In genomic region chr7:100786323-100786722, GRCh38 we compare ENCODE assay signal across 19 cellular contexts. TPM values are rescaled to one million over a fixed set of nuclear protein-coding genes. Genes with fewer than 3 reads are reported as not detected.
DNase-seq lines count a peak whose midpoint lies in the region; ATAC-seq and TF ChIP-seq lines count a peak whose summit lies in the region.
"Had no signal": no experiment of that assay in that cellular context is flagged by ENCODE, and none has a peak within 500 bp of the region (broad histone marks: within the 10 kb centered on the region; RNA-seq: fewer than 3 reads in every experiment).

No MANE protein-coding gene starts in this region.

- H3K4me3 Mint-ChIP-seq in activated naive CD8-positive, alpha-beta T cell: peak overlapping the region; percentile 27
- H3K4me3 Mint-ChIP-seq in activated naive CD8-positive, alpha-beta T cell treated with anti-CD3 and anti-CD28 coated beads for 36 hours: no peak overlapping the region
- H3K4me3 Mint-ChIP-seq in naive thymus-derived CD8-positive, alpha-beta T cell: peak overlapping the region in 6 of 10 donors; percentile 15 to 95 (median 72)
- H3K4me3 Mint-ChIP-seq: CD4-positive, alpha-beta T cell; HFFc6 had no signal

- CTCF ChIA-PET in HEK293 (lab: Yijun Ruan, JAX): interaction anchor here (0.7 kb wide), 2 partner anchors 406 to 498 kb away, joined by 3 read pairs; no protein-coding TSS in a partner anchor

- no peaks in the 10 kb centered on the region for H3K9me3 Mint-ChIP-seq in activated naive CD8-positive, alpha-beta T cell (ENCODE audit: low read depth)
- peaks cover 2% of the 10 kb centered on the region for H3K9me3 Mint-ChIP-seq in activated naive CD8-positive, alpha-beta T cell treated with anti-CD3 and anti-CD28 coated beads for 36 hours
- peaks cover 0 to 8% (median 0%) of the 10 kb centered on the region in 9 donors for H3K9me3 Mint-ChIP-seq in naive thymus-derived CD8-positive, alpha-beta T cell
- H3K9me3 Mint-ChIP-seq: CD4-positive, alpha-beta T cell had no signal

- ATAC-seq in naive thymus-derived CD8-positive, alpha-beta T cell: no peak
- ATAC-seq in HG02852 (IDR thresholded peaks at IDR 0.05; ENCODE audit: unreplicated experiment): no peak
- ATAC-seq in esophagus mucosa: no peak

- H3K4me1 ChIP-seq in HEK293 (ENCODE audit: control insufficient read depth, insufficient read depth, low read length): no peaks in the 10 kb centered on the region
- H3K4me1 ChIP-seq: HAP-1 had no signal

- no peak overlapping the region for H3K27ac Mint-ChIP-seq in activated naive CD8-positive, alpha-beta T cell
- H3K27ac Mint-ChIP-seq in activated naive CD8-positive, alpha-beta T cell treated with anti-CD3 and anti-CD28 coated beads for 36 hours: no peak overlapping the region
- H3K27ac Mint-ChIP-seq in naive thymus-derived CD8-positive, alpha-beta T cell: peak overlapping the region in 3 of 10 donors; percentile 77 to 94 (median 80)
- H3K27ac Mint-ChIP-seq: CD4-positive, alpha-beta T cell; HFFc6 had no signal

- H3K4me1 Mint-ChIP-seq in activated naive CD8-positive, alpha-beta T cell (ENCODE audit: low read depth): peaks cover 2% of the 10 kb centered on the region
- H3K4me1 Mint-ChIP-seq in activated naive CD8-positive, alpha-beta T cell treated with anti-CD3 and anti-CD28 coated beads for 36 hours: no peaks in the 10 kb centered on the region
- peaks cover 2 to 6% (median 3%) of the 10 kb centered on the region in 4 donors for H3K4me1 Mint-ChIP-seq in naive thymus-derived CD8-positive, alpha-beta T cell

- POLR2A ChIA-PET in HEK293 (lab: Yijun Ruan, JAX): no interaction called here
- POLR2A ChIA-PET in naive thymus-derived CD8-positive, alpha-beta T cell (lab: Charles Lee): interaction anchor here (0.6 kb wide), 1 partner anchor 444 kb away, joined by 3 read pairs; no protein-coding TSS in a partner anchor

- peaks cover 5% of the 10 kb centered on the region for H3K27me3 Mint-ChIP-seq in activated naive CD8-positive, alpha-beta T cell
- peaks cover 31% of the 10 kb centered on the region for H3K27me3 Mint-ChIP-seq in activated naive CD8-positive, alpha-beta T cell treated with anti-CD3 and anti-CD28 coated beads for 36 hours
- peaks cover 0 to 7% (median 4%) of the 10 kb centered on the region in 5 donors for H3K27me3 Mint-ChIP-seq in naive thymus-derived CD8-positive, alpha-beta T cell

- H3K27ac ChIP-seq in HEK293 (ENCODE audit: extremely low read depth, low read depth, low read length): no peak overlapping the region
- H3K27ac ChIP-seq: 22Rv1, HL-60 had no signal

- H3K9me3 ChIP-seq in HEK293 (ENCODE audit: control insufficient read depth, insufficient read depth, low read depth, low read length): no peaks in the 10 kb centered on the region
- H3K9me3 ChIP-seq: HAP-1 had no signal

- no peaks in the 10 kb centered on the region for H3K36me3 ChIP-seq in HEK293 (ENCODE audit: control insufficient read depth in 2 of 2, insufficient read depth in 1 of 2, low read length in 2 of 2)
- H3K36me3 ChIP-seq: HAP-1 had no signal

- no peak overlapping the region for H3K4me3 ChIP-seq in HEK293 (ENCODE audit: low read depth, low read length)
- H3K4me3 ChIP-seq: HAP-1 had no signal

- no peaks in the 10 kb centered on the region for H3K36me3 Mint-ChIP-seq in activated naive CD8-positive, alpha-beta T cell
- no peaks in the 10 kb centered on the region for H3K36me3 Mint-ChIP-seq in activated naive CD8-positive, alpha-beta T cell treated with anti-CD3 and anti-CD28 coated beads for 36 hours
- H3K36me3 Mint-ChIP-seq in naive thymus-derived CD8-positive, alpha-beta T cell: no peaks in the 10 kb centered on the region

- DNase-seq in activated naive CD8-positive, alpha-beta T cell treated with anti-CD3 and anti-CD28 coated beads for 36 hours: no peak
- DNase-seq in naive thymus-derived CD8-positive, alpha-beta T cell: no peak
- DNase-seq in stimulated activated CD4-positive, alpha-beta T cell treated with anti-CD3 and anti-CD28 coated beads, Interleukin-4, amount 100 ng/mL, for 4 hours: no peak
- DNase-seq in NCI-H187 treated with DMSO at 0.1 percent for 48 hours (lab: John Stamatoyannopoulos, UW): no peak
- DNase-seq: C1 segment of cervical spinal cord; CD4-positive, alpha-beta T cell; DMS79 treated with DMSO at 0.1 percent for 48 hours; GDM1; GOT3; HFFc6; KBM-7 had no signal

- TF ChIP-seq CTCF in HEK293 (tag by site-specific recombination; IDR thresholded peaks at IDR 0.05): no peak

TF ChIP-seq in HEK293, 187 proteins besides CTCF, POLR2A, EP300 and RAD21:
- TF ChIP-seq ATF2 (tag by site-specific recombination; IDR thresholded peaks at IDR 0.05; ENCODE audit: low read depth): no peak
- no peak for TF ChIP-seq GLIS2 (tag by site-specific recombination; IDR thresholded peaks at IDR 0.05)
- peak; percentile 97 for TF ChIP-seq ZNF121 (tag by site-specific recombination; IDR thresholded peaks at IDR 0.05)

RNA-seq across cellular contexts. Expression of gene EPHB4, which starts 41.0 kb away (rescaled TPM):
- 1 to 10 TPM; 2.5 to 2.9 TPM for total RNA-seq in activated naive CD8-positive, alpha-beta T cell treated with anti-CD3 and anti-CD28 coated beads for 36 hours
- 10 to 100 TPM; 11.8 to 12.3 TPM for total RNA-seq in naive thymus-derived CD8-positive, alpha-beta T cell
- under 1 TPM in 2 of 3 donors, not detected in 1; 0.18 to 0.46 TPM for polyA plus RNA-seq in naive thymus-derived CD8-positive, alpha-beta T cell
- total RNA-seq in esophagus mucosa: 30.3 TPM

RNA-seq across cellular contexts. Expression of gene ZAN, which starts 52.9 kb away (rescaled TPM):
- not detected for total RNA-seq in activated naive CD8-positive, alpha-beta T cell treated with anti-CD3 and anti-CD28 coated beads for 36 hours
- not detected for total RNA-seq in naive thymus-derived CD8-positive, alpha-beta T cell
- under 1 TPM in 1 of 3 donors, not detected in 2; 0.05 TPM for polyA plus RNA-seq in naive thymus-derived CD8-positive, alpha-beta T cell
- total RNA-seq in esophagus mucosa: 0.04 TPM
- total RNA-seq: A673; CD4-positive, alpha-beta T cell; HFFc6 had no signal
